Comparison of ENCODE assay signal across 29 cellular contexts in the genomic region with DNA sequence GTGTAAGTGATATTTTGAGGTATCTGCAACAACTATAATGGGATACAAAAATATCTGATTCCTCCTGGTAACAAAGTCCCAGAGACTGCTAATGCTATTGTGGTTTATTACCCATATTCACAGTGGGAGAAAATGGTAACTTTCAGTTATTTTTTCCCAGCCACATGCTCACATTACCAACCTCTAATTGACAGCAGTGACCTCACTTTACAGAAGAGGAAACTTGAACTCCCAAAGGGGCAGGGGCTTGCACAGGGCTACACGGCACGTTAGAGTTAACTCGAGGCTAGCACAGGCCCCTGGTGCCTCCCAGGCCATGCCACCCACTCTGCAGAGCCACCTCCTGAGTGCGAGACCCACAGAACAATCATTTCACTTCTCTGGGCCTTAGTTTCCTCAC.
"Had no signal": no experiment of that assay in that cellular context is flagged by ENCODE, and none has a peak within 500 bp of the region (broad histone marks: within the 10 kb centered on the region; RNA-seq: fewer than 3 reads in every experiment).

No MANE protein-coding gene starts in this region.

- FAIRE-seq: endometrium had no signal

- DNase-seq: cortex of kidney; effector memory CD8-positive, alpha-beta T cell; erythroblast; esophagus squamous epithelium; foreskin melanocyte; glutamatergic neuron; heart right ventricle; hypothalamus; immature natural killer cell; islet precursor cell; kidney glomerular epithelial cell; left colon; left ventricle myocardium superior; lower lobe of right lung; naive thymus-derived CD8-positive, alpha-beta T cell; nephron progenitor cell; nucleus accumbens; stimulated activated CD4-positive, alpha-beta T cell treated with anti-CD3 and anti-CD28 coated beads, Interleukin-12 subunit alpha, Interleukin-12 subunit beta, amount 100 ng/mL, for 4 hours; stimulated activated CD4-positive, alpha-beta T cell treated with anti-CD3 and anti-CD28 coated beads, Interleukin-1b, Interleukin-23, amount 100 ng/mL, for 48 hours; stimulated activated CD4-positive, alpha-beta T cell treated with anti-CD3 and anti-CD28 coated beads, Interleukin-4, amount 100 ng/mL, for 1 hour; stimulated activated CD8-positive, alpha-beta memory T cell treated with anti-CD3 and anti-CD28 coated beads, Interleukin-4, amount 100 ng/mL, for 48 hours; stimulated activated naive CD4-positive, alpha-beta T cell; stimulated activated naive CD8-positive, alpha-beta T cell treated with anti-CD3 and anti-CD28 coated beads, Interleukin-15, amount 100 ng/mL, for 72 hours; thyroid gland had no signal

- H3K27me3 ChIP-seq: esophagus squamous epithelium, right atrium auricular region, thyroid gland had no signal

- H3K4me1 ChIP-seq: heart right ventricle, lower lobe of right lung, prostate gland, right atrium auricular region had no signal

- H3K9me3 ChIP-seq: esophagus squamous epithelium, heart right ventricle, lower lobe of right lung, prostate gland, right atrium auricular region, thyroid gland had no signal

- ATAC-seq: effector memory CD8-positive, alpha-beta T cell; heart right ventricle; left colon; left ventricle myocardium superior; lower lobe of right lung; naive thymus-derived CD8-positive, alpha-beta T cell; sciatic nerve; stimulated activated naive CD8-positive, alpha-beta T cell treated with anti-CD3 and anti-CD28 coated beads, Interleukin-15, amount 100 ng/mL, for 72 hours had no signal

- H3K4me2 ChIP-seq: smooth muscle cell had no signal

- H3K4me3 ChIP-seq: esophagus squamous epithelium, heart right ventricle, lower lobe of right lung, prostate gland, right atrium auricular region, smooth muscle cell, thyroid gland had no signal

- H3K27ac ChIP-seq: esophagus squamous epithelium, heart right ventricle, lower lobe of right lung, prostate gland, right atrium auricular region, thyroid gland had no signal

- H3K36me3 ChIP-seq: esophagus squamous epithelium, heart right ventricle, lower lobe of right lung, prostate gland, right atrium auricular region, thyroid gland had no signal
